16 cellular contexts compared by ENCODE assay signal in genomic region chr10:124654686-124655085, GRCh38.
DNase-seq lines count a peak whose midpoint lies in the region; ATAC-seq, FAIRE-seq and TF ChIP-seq lines count a peak whose summit lies in the region.
"Had no signal": no experiment of that assay in that cellular context is flagged by ENCODE, and none has a peak within 500 bp of the region (broad histone marks: within the 10 kb centered on the region; RNA-seq: fewer than 3 reads in every experiment).

No MANE protein-coding gene starts in this region.

- no peak overlapping the region for H3K4me3 Mint-ChIP-seq in natural killer cell
- H3K4me3 Mint-ChIP-seq in natural killer cell treated with Interleukin-12 subunit alpha and Interleukin-12 subunit beta and Interleukin-15 and Interleukin-18, amount 100 ng/mL, for 72 hours: no peak overlapping the region
- no peak overlapping the region for H3K4me3 Mint-ChIP-seq in activated T-cell treated with anti-CD3 and anti-CD28 coated beads, Interleukin-2, amount 50 U/mL, for 72 hours

- TF ChIP-seq POLR2A in prostate gland (IDR thresholded peaks at IDR 0.05): no peak

- peaks cover 14 to 58% of the 10 kb centered on the region in 2 donors for H3K4me1 ChIP-seq in esophagus (ENCODE audit: control insufficient read depth in 2 of 2, insufficient read depth in 2 of 2, low read length in 1 of 2)
- no peaks in the 10 kb centered on the region for H3K4me1 ChIP-seq in prostate gland (replicated peaks)

- H3K27me3 Mint-ChIP-seq in natural killer cell (ENCODE audit: low read depth in 2 of 2): no peaks in the 10 kb centered on the region
- H3K27me3 Mint-ChIP-seq in natural killer cell treated with Interleukin-12 subunit alpha and Interleukin-12 subunit beta and Interleukin-15 and Interleukin-18, amount 100 ng/mL, for 72 hours: peaks cover 0 to 2% of the 10 kb centered on the region in 2 donors
- no peaks in the 10 kb centered on the region for H3K27me3 Mint-ChIP-seq in activated T-cell treated with anti-CD3 and anti-CD28 coated beads, Interleukin-2, amount 50 U/mL, for 72 hours (ENCODE audit: low read depth)

- no peaks in the 10 kb centered on the region for H3K27me3 ChIP-seq in esophagus (ENCODE audit: control insufficient read depth in 1 of 2, insufficient read depth in 2 of 2, low read length in 2 of 2)
- H3K27me3 ChIP-seq in prostate gland (replicated peaks; ENCODE audit: insufficient read depth): no peaks in the 10 kb centered on the region
- H3K27me3 ChIP-seq: MG63 had no signal

- H3K27ac ChIP-seq in esophagus (ENCODE audit: low read depth in 2 of 2, low read length in 1 of 2) (peak overlapping the region; percentile 72 to 96), prostate gland (peak overlapping the region; percentile 41 to 44)
- H3K27ac ChIP-seq: thoracic aorta had no signal

- peaks cover 53 to 87% of the 10 kb centered on the region in 2 donors for H3K4me1 Mint-ChIP-seq in natural killer cell
- H3K4me1 Mint-ChIP-seq in natural killer cell treated with Interleukin-12 subunit alpha and Interleukin-12 subunit beta and Interleukin-15 and Interleukin-18, amount 100 ng/mL, for 72 hours (ENCODE audit: low read depth in 2 of 2): peaks cover 60 to 70% of the 10 kb centered on the region in 2 donors
- peaks cover 73% of the 10 kb centered on the region for H3K4me1 Mint-ChIP-seq in activated T-cell treated with anti-CD3 and anti-CD28 coated beads, Interleukin-2, amount 50 U/mL, for 72 hours (ENCODE audit: low read depth)

- DNase-seq in natural killer cell (no peak), prostate gland (ENCODE audit: low spot score) (peak; percentile 42), urothelium cell line (ENCODE audit: low spot score) (no peak), NCI-H774 (lab: John Stamatoyannopoulos, UW) (no peak), NCI-H2107 (lab: John Stamatoyannopoulos, UW) (no peak)
- DNase-seq in natural killer cell treated with Interleukin-12 subunit alpha and Interleukin-12 subunit beta and Interleukin-15 and Interleukin-18, amount 100 ng/mL, for 72 hours (ENCODE audit: low spot score): no peak
- DNase-seq in activated T-cell treated with anti-CD3 and anti-CD28 coated beads, Interleukin-2, amount 50 U/mL, for 72 hours: no peak
- DNase-seq: activated CD4-positive, alpha-beta T cell treated with anti-CD3 and anti-CD28 coated beads, Interleukin-2, amount 50 U/mL, for 4 hours; activated naive CD4-positive, alpha-beta T cell treated with Interleukin-2 at 50 U/mL for 16 hours; cerebellar nuclear complex; EL; MG63; NCI-H2171 had no signal

- H3K36me3 ChIP-seq in esophagus (ENCODE audit: control insufficient read depth in 2 of 2, insufficient read depth in 2 of 2, low read length in 1 of 2): no peaks in the 10 kb centered on the region
- no peaks in the 10 kb centered on the region for H3K36me3 ChIP-seq in prostate gland
- H3K36me3 ChIP-seq: thoracic aorta had no signal

- TF ChIP-seq CTCF in natural killer cell (IDR thresholded peaks at IDR 0.05) (no peak), prostate gland (IDR thresholded peaks at IDR 0.05) (no peak)

- no peaks in the 10 kb centered on the region for H3K36me3 Mint-ChIP-seq in natural killer cell
- H3K36me3 Mint-ChIP-seq in natural killer cell treated with Interleukin-12 subunit alpha and Interleukin-12 subunit beta and Interleukin-15 and Interleukin-18, amount 100 ng/mL, for 72 hours: no peaks in the 10 kb centered on the region
- H3K36me3 Mint-ChIP-seq in activated T-cell treated with anti-CD3 and anti-CD28 coated beads, Interleukin-2, amount 50 U/mL, for 72 hours (ENCODE audit: insufficient read depth in 2 of 2): peaks cover 0 to 2% of the 10 kb centered on the region in 2 donors

- H3K9me3 ChIP-seq in esophagus (ENCODE audit: control insufficient read depth in 2 of 2, insufficient read depth in 1 of 2, low read depth in 1 of 2, low read length in 1 of 2) (no peaks in the 10 kb centered on the region), prostate gland (no peaks in the 10 kb centered on the region)
- H3K9me3 ChIP-seq: MG63, thoracic aorta had no signal

- no peaks in the 10 kb centered on the region for H3K9me3 Mint-ChIP-seq in natural killer cell
- H3K9me3 Mint-ChIP-seq in natural killer cell treated with Interleukin-12 subunit alpha and Interleukin-12 subunit beta and Interleukin-15 and Interleukin-18, amount 100 ng/mL, for 72 hours: no peaks in the 10 kb centered on the region
- no peaks in the 10 kb centered on the region for H3K9me3 Mint-ChIP-seq in activated T-cell treated with anti-CD3 and anti-CD28 coated beads, Interleukin-2, amount 50 U/mL, for 72 hours

- WGBS in esophagus, 2 donors: 39 to 55% methylated on average over 7 of the region's 7 CpGs
- 51% methylated on average over 7 of the region's 7 CpGs for WGBS in prostate gland

- ATAC-seq in natural killer cell: no peak
- ATAC-seq in natural killer cell treated with Interleukin-12 subunit alpha and Interleukin-12 subunit beta and Interleukin-15 and Interleukin-18, amount 100 ng/mL, for 72 hours: no peak
- ATAC-seq in activated T-cell treated with anti-CD3 and anti-CD28 coated beads, Interleukin-2, amount 50 U/mL, for 72 hours (replicated peaks in 1 of 2): no peak

- no peak overlapping the region for H3K4me3 ChIP-seq in esophagus (ENCODE audit: low read depth in 1 of 2, low read length in 2 of 2)
- H3K4me3 ChIP-seq in prostate gland: no peak overlapping the region
- H3K4me3 ChIP-seq: MG63, thoracic aorta had no signal

- intact Hi-C loops in natural killer cell (cut with micrococcal nuclease) (loop anchor here (10.0 kb wide), 1 partner anchor 880 kb away; no protein-coding TSS in a partner anchor), prostate gland (cut with DNase I) (no loop called here)

- peak overlapping the region; percentile 72 to 99 for H3K27ac Mint-ChIP-seq in natural killer cell
- H3K27ac Mint-ChIP-seq in natural killer cell treated with Interleukin-12 subunit alpha and Interleukin-12 subunit beta and Interleukin-15 and Interleukin-18, amount 100 ng/mL, for 72 hours: peak overlapping the region in 1 of 2 donors; percentile 64
- H3K27ac Mint-ChIP-seq in activated T-cell treated with anti-CD3 and anti-CD28 coated beads, Interleukin-2, amount 50 U/mL, for 72 hours: no peak overlapping the region

- no peak for FAIRE-seq in urothelium cell line (lab: Jason Lieb, UNC)
- FAIRE-seq: islet of Langerhans had no signal
